ENCODE assay signal across 19 cellular contexts in genomic region chr22:48523091-48523490, GRCh38.
DNase-seq lines count a peak whose midpoint lies in the region; ATAC-seq and TF ChIP-seq lines count a peak whose summit lies in the region.
"Had no signal": no experiment of that assay in that cellular context is flagged by ENCODE, and none has a peak within 500 bp of the region (broad histone marks: within the 10 kb centered on the region; RNA-seq: fewer than 3 reads in every experiment).

No MANE protein-coding gene starts in this region.

- no peak overlapping the region for H2BK15ac ChIP-seq in neuronal stem cell (ENCODE audit: low read length)

- H3K4me1 ChIP-seq in neuronal stem cell (ENCODE audit: control insufficient read depth in 2 of 2, insufficient read depth in 1 of 2, low read depth in 1 of 2, low read length in 2 of 2) = peaks cover 10 to 11% of the 10 kb centered on the region in 2 donors
- no peaks in the 10 kb centered on the region for H3K4me1 ChIP-seq in suprapubic skin
- H3K4me1 ChIP-seq: A549; BLaER1 treated with 17β-estradiol and CSF1 and Interleukin-3, amounts not matched to agents 10 nM and 100 nM; Caco-2 had no signal

- H3K9ac ChIP-seq in neuronal stem cell (ENCODE audit: low read depth, low read length, poor library complexity) = no peak overlapping the region
- H3K9ac ChIP-seq: BLaER1 treated with 17β-estradiol and CSF1 and Interleukin-3, amounts not matched to agents 10 nM and 100 nM had no signal

- H4K91ac ChIP-seq in neuronal stem cell (ENCODE audit: low read depth, low read length, poor library complexity) = no peak overlapping the region

- H3K36me3 ChIP-seq in neuronal stem cell (replicated peaks in 1 of 2; ENCODE audit: control insufficient read depth in 2 of 2, insufficient read depth in 2 of 2, low read length in 2 of 2) (no peaks in the 10 kb centered on the region), suprapubic skin (no peaks in the 10 kb centered on the region)
- H3K36me3 ChIP-seq: BLaER1 treated with 17β-estradiol and CSF1 and Interleukin-3, amounts not matched to agents 10 nM and 100 nM had no signal

- H3K4me3 ChIP-seq in neuronal stem cell (ENCODE audit: low read length in 2 of 2) (no peak overlapping the region), suprapubic skin (no peak overlapping the region)
- H3K4me3 ChIP-seq: A549; BLaER1 treated with 17β-estradiol and CSF1 and Interleukin-3, amounts not matched to agents 10 nM and 100 nM; GM12878 had no signal

- H2BK5ac ChIP-seq in neuronal stem cell (ENCODE audit: low read length) = no peak overlapping the region

- no peak overlapping the region for H2BK120ac ChIP-seq in neuronal stem cell (ENCODE audit: low read depth, low read length)

- no CpG with 5 or more reads among the region's 19 CpGs for WGBS in neuronal stem cell (ENCODE audit: extremely low coverage in 2 of 2, insufficient read length in 2 of 2, insufficient replicate concordance in 1 of 2), 2 donors
- 98% methylated on average over 8 of the region's 19 CpGs for WGBS in suprapubic skin

- peak overlapping the region; percentile 24 for H3K4ac ChIP-seq in neuronal stem cell (ENCODE audit: low read length)

- H2AK5ac ChIP-seq in neuronal stem cell (ENCODE audit: low read depth, low read length) = peak overlapping the region; percentile 94

- no peak for TF ChIP-seq EP300 in suprapubic skin (IDR thresholded peaks at IDR 0.05)

- H3K14ac ChIP-seq in neuronal stem cell (ENCODE audit: low read length) = no peak overlapping the region

- no peak overlapping the region for H3K4me2 ChIP-seq in neuronal stem cell (ENCODE audit: insufficient read depth, low read length, poor library complexity, severe bottlenecking)
- H3K4me2 ChIP-seq: A549; BLaER1 treated with 17β-estradiol and CSF1 and Interleukin-3, amounts not matched to agents 10 nM and 100 nM had no signal

- H3K9me3 ChIP-seq in neuronal stem cell (replicated peaks in 1 of 2; ENCODE audit: control insufficient read depth in 2 of 2, insufficient read depth in 1 of 2, low read depth in 1 of 2, low read length in 2 of 2) = no peaks in the 10 kb centered on the region
- H3K9me3 ChIP-seq in suprapubic skin = no peaks in the 10 kb centered on the region
- H3K9me3 ChIP-seq: A549; BLaER1 treated with 17β-estradiol and CSF1 and Interleukin-3, amounts not matched to agents 10 nM and 100 nM; Caco-2 had no signal

- no peak for ATAC-seq in HG03469 (IDR thresholded peaks at IDR 0.05; ENCODE audit: unreplicated experiment)
- ATAC-seq: A549; CD8-positive, alpha-beta T cell; GM12878 had no signal

- TF ChIP-seq POLR2A in suprapubic skin (IDR thresholded peaks at IDR 0.05) = no peak

- DNase-seq in Daoy (ENCODE audit: low read depth) (peak; percentile 67), astrocyte of the hippocampus (ENCODE audit: low read depth, low spot score) (peak; percentile 20), neuronal stem cell (ENCODE audit: low spot score) (no peak), suprapubic skin (ENCODE audit: low spot score in 2 of 2) (no peak), globus pallidus (ENCODE audit: low spot score) (no peak)
- DNase-seq: AML-193; Caco-2; Calu3; CD4-positive, alpha-beta T cell; CD8-positive, alpha-beta T cell; DMS79 treated with DMSO at 0.1 percent for 48 hours; EL; GDM1 had no signal

- no peak overlapping the region for H2AFZ ChIP-seq in neuronal stem cell (ENCODE audit: low read length)

- no peak overlapping the region for H2BK12ac ChIP-seq in neuronal stem cell (ENCODE audit: low read length)

- no peak for TF ChIP-seq CTCF in suprapubic skin (IDR thresholded peaks at IDR 0.05)

- H4K8ac ChIP-seq in neuronal stem cell (ENCODE audit: low read depth, low read length) = no peak overlapping the region

- H3K27ac ChIP-seq in neuronal stem cell (replicated peaks; ENCODE audit: low read length) = no peak overlapping the region
- no peak overlapping the region for H3K27ac ChIP-seq in suprapubic skin
- H3K27ac ChIP-seq: 22Rv1; A549; BLaER1 treated with 17β-estradiol and CSF1 and Interleukin-3, amounts not matched to agents 10 nM and 100 nM; C4-2B had no signal

- no peak overlapping the region for H3K23ac ChIP-seq in neuronal stem cell (ENCODE audit: low read depth, low read length, poor library complexity)

- peaks cover 1% of the 10 kb centered on the region for H3K79me1 ChIP-seq in neuronal stem cell (ENCODE audit: low read depth, low read length)

- H3K27me3 ChIP-seq in neuronal stem cell (ENCODE audit: control insufficient read depth in 3 of 3, insufficient read depth in 3 of 3, low read depth in 1 of 3, low read length in 3 of 3) (no peaks in the 10 kb centered on the region), suprapubic skin (peaks cover 4% of the 10 kb centered on the region)
- H3K27me3 ChIP-seq: BLaER1 treated with 17β-estradiol and CSF1 and Interleukin-3, amounts not matched to agents 10 nM and 100 nM had no signal

- H3K18ac ChIP-seq in neuronal stem cell (ENCODE audit: low read length) = no peak overlapping the region

Comparison
In these comparisons a context has a peak if more than half of its experiments do, and no peak if none do; other contexts are left out.
1. DNase-seq: peak in Daoy (single experiment) and astrocyte of the hippocampus (single experiment); none in neuronal stem cell (single experiment), suprapubic skin (0 of 2) and globus pallidus (single experiment).